In the genomic region with DNA sequence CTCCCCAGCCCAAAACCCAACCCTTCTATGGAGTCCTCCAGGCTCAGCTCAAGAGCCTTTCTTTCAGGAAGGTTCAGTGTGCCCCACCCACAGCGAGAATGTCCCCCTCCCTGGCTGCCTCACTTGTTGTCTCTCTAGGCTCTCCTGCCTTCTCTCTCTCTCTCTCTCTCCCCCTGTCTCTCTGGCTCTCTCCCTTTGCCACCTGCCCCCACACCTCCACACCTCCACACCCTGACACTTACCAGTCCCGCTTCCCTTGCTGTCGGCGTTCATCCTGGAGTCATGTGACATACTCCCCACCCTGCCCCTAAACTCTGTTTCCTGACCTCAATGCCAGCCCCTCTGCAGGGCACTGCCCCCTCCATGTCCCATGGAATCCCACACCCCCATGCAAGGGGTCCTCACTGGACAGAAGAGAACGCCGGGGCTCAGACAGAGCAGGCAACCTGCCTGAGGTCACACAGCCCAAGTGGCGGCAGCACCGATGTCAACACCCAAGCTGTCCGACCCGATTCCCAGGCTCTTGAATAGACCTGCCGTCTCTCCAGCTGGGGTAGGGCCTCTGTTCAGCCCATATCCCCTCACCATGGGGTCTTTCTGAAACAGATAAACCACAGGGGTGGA, we compare ENCODE assay signal across 1 cellular context.
A peak's percentile ranks its signal among the peaks of the same experiment; 100 is the strongest.
TF ChIP-seq lines count a peak whose summit lies in the region.

No MANE protein-coding gene starts in this region.

TF ChIP-seq in K562, 482 proteins besides CTCF, POLR2A, EP300 and RAD21:
- TF ChIP-seq JUN (IDR thresholded peaks at IDR 0.05; ENCODE audit: borderline replicate concordance, low read depth, low read length) (no peak), JUN (CRISPR knock-in tag; IDR thresholded peaks at IDR 0.05; ENCODE audit: borderline replicate concordance) (no peak), ZFP36 (IDR thresholded peaks at IDR 0.05; ENCODE audit: low read depth, low read length, partially characterized antibody) (peak; percentile 35), TOE1 (IDR thresholded peaks at IDR 0.05; ENCODE audit: borderline replicate concordance) (peak; percentile 80), TOE1 (CRISPR knock-in tag; IDR thresholded peaks at IDR 0.05; ENCODE audit: borderline replicate concordance, low read depth) (no peak), FOXJ3 (CRISPR knock-in tag; IDR thresholded peaks at IDR 0.05) (no peak), COPS2 (conservative IDR thresholded peaks at IDR 0.05) (no peak), BCOR (IDR thresholded peaks at IDR 0.05) (peak; percentile 65; the same call in 1 of the 2 replicates), RAD51 (IDR thresholded peaks at IDR 0.05; ENCODE audit: borderline replicate concordance, low read depth) (peak; percentile 33; the same call in 1 of the 2 replicates)
- TF ChIP-seq, protein P1, sequence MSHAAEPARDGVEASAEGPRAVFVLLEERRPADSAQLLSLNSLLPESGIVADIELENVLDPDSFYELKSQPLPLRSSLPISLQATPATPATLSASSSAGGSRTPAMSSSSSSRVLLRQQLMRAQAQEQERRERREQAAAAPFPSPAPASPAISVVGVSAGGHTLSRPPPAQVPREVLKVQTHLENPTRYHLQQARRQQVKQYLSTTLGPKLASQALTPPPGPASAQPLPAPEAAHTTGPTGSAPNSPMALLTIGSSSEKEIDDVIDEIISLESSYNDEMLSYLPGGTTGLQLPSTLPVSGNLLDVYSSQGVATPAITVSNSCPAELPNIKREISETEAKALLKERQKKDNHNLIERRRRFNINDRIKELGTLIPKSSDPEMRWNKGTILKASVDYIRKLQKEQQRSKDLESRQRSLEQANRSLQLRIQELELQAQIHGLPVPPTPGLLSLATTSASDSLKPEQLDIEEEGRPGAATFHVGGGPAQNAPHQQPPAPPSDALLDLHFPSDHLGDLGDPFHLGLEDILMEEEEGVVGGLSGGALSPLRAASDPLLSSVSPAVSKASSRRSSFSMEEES (CRISPR knock-in tag; IDR thresholded peaks at IDR 0.05) = peak; percentile 73
- TF ChIP-seq, protein P2, sequence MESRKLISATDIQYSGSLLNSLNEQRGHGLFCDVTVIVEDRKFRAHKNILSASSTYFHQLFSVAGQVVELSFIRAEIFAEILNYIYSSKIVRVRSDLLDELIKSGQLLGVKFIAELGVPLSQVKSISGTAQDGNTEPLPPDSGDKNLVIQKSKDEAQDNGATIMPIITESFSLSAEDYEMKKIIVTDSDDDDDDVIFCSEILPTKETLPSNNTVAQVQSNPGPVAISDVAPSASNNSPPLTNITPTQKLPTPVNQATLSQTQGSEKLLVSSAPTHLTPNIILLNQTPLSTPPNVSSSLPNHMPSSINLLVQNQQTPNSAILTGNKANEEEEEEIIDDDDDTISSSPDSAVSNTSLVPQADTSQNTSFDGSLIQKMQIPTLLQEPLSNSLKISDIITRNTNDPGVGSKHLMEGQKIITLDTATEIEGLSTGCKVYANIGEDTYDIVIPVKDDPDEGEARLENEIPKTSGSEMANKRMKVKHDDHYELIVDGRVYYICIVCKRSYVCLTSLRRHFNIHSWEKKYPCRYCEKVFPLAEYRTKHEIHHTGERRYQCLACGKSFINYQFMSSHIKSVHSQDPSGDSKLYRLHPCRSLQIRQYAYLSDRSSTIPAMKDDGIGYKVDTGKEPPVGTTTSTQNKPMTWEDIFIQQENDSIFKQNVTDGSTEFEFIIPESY (CRISPR knock-in tag; IDR thresholded peaks at IDR 0.05) = 0 out of 2 replicates have a peak, but pooled peaks have one; percentile 32
- TF ChIP-seq, protein P3, sequence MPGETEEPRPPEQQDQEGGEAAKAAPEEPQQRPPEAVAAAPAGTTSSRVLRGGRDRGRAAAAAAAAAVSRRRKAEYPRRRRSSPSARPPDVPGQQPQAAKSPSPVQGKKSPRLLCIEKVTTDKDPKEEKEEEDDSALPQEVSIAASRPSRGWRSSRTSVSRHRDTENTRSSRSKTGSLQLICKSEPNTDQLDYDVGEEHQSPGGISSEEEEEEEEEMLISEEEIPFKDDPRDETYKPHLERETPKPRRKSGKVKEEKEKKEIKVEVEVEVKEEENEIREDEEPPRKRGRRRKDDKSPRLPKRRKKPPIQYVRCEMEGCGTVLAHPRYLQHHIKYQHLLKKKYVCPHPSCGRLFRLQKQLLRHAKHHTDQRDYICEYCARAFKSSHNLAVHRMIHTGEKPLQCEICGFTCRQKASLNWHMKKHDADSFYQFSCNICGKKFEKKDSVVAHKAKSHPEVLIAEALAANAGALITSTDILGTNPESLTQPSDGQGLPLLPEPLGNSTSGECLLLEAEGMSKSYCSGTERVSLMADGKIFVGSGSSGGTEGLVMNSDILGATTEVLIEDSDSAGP (CRISPR knock-in tag; IDR thresholded peaks at IDR 0.05) = no peak
- TF ChIP-seq, protein P4, sequence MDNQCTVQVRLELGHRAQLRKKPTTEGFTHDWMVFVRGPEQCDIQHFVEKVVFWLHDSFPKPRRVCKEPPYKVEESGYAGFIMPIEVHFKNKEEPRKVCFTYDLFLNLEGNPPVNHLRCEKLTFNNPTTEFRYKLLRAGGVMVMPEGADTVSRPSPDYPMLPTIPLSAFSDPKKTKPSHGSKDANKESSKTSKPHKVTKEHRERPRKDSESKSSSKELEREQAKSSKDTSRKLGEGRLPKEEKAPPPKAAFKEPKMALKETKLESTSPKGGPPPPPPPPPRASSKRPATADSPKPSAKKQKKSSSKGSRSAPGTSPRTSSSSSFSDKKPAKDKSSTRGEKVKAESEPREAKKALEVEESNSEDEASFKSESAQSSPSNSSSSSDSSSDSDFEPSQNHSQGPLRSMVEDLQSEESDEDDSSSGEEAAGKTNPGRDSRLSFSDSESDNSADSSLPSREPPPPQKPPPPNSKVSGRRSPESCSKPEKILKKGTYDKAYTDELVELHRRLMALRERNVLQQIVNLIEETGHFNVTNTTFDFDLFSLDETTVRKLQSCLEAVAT (IDR thresholded peaks at IDR 0.05) = peak in 1 of 2 experiments; percentile 49; a peak in 1 of 4 replicates
- TF ChIP-seq, protein P5, sequence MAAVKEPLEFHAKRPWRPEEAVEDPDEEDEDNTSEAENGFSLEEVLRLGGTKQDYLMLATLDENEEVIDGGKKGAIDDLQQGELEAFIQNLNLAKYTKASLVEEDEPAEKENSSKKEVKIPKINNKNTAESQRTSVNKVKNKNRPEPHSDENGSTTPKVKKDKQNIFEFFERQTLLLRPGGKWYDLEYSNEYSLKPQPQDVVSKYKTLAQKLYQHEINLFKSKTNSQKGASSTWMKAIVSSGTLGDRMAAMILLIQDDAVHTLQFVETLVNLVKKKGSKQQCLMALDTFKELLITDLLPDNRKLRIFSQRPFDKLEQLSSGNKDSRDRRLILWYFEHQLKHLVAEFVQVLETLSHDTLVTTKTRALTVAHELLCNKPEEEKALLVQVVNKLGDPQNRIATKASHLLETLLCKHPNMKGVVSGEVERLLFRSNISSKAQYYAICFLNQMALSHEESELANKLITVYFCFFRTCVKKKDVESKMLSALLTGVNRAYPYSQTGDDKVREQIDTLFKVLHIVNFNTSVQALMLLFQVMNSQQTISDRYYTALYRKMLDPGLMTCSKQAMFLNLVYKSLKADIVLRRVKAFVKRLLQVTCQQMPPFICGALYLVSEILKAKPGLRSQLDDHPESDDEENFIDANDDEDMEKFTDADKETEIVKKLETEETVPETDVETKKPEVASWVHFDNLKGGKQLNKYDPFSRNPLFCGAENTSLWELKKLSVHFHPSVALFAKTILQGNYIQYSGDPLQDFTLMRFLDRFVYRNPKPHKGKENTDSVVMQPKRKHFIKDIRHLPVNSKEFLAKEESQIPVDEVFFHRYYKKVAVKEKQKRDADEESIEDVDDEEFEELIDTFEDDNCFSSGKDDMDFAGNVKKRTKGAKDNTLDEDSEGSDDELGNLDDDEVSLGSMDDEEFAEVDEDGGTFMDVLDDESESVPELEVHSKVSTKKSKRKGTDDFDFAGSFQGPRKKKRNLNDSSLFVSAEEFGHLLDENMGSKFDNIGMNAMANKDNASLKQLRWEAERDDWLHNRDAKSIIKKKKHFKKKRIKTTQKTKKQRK (IDR thresholded peaks at IDR 0.05; ENCODE audit: borderline replicate concordance, low read depth, low read length) = no peak
